In genomic region chrX:25011589-25012432, GRCh38 we compare ENCODE assay signal across 20 cellular contexts. TPM values are rescaled to one million over a fixed set of nuclear protein-coding genes. Genes with fewer than 3 reads are reported as not detected.
A peak's percentile ranks its signal among the peaks of the same experiment; 100 is the strongest.
DNase-seq lines count a peak whose midpoint lies in the region; ATAC-seq and TF ChIP-seq lines count a peak whose summit lies in the region.
"Had no signal": no experiment of that assay in that cellular context is flagged by ENCODE, and none has a peak within 500 bp of the region (broad histone marks: within the 10 kb centered on the region; RNA-seq: fewer than 3 reads in every experiment).

No MANE protein-coding gene starts in this region.

- peak overlapping the region; percentile 53 for H3K4me3 Mint-ChIP-seq in activated naive CD8-positive, alpha-beta T cell treated with anti-CD3 and anti-CD28 coated beads, Interleukin-2, amount 10 ng/mL, durations not matched to agents 7 days and 5 days
- no peak overlapping the region for H3K4me3 Mint-ChIP-seq in activated naive CD8-positive, alpha-beta T cell treated with anti-CD3 and anti-CD28 coated beads for 36 hours
- H3K4me3 Mint-ChIP-seq in naive B cell (peak overlapping the region in 5 of 8 donors; percentile 53 to 79 (median 78)), type B pancreatic cell (peak overlapping the region; percentile 60)
- H3K4me3 Mint-ChIP-seq: activated naive CD8-positive, alpha-beta T cell treated with anti-CD3 and anti-CD28 coated beads, Interleukin-2, amount 50 U/mL, for 24 hours; activated T-cell treated with anti-CD3 and anti-CD28 coated beads, Interleukin-2, amount 50 U/mL, for 4 hours had no signal

- H3K27ac Mint-ChIP-seq in activated naive CD8-positive, alpha-beta T cell treated with anti-CD3 and anti-CD28 coated beads, Interleukin-2, amount 10 ng/mL, durations not matched to agents 7 days and 5 days, result no peak overlapping the region
- H3K27ac Mint-ChIP-seq in activated naive CD8-positive, alpha-beta T cell treated with anti-CD3 and anti-CD28 coated beads for 36 hours, result no peak overlapping the region
- H3K27ac Mint-ChIP-seq in naive B cell (peak overlapping the region in 1 of 6 donors; percentile 7), type B pancreatic cell (no peak overlapping the region)
- H3K27ac Mint-ChIP-seq: activated CD4-positive, alpha-beta T cell treated with anti-CD3 and anti-CD28 coated beads, Interleukin-2, amount 10 ng/mL, durations not matched to agents 24 days and 14 days; activated naive CD8-positive, alpha-beta T cell treated with anti-CD3 and anti-CD28 coated beads, Interleukin-2, amount 50 U/mL, for 24 hours had no signal

- ATAC-seq in activated naive CD8-positive, alpha-beta T cell treated with anti-CD3 and anti-CD28 coated beads, Interleukin-2, amount 10 ng/mL, durations not matched to agents 7 days and 5 days (ENCODE audit: low read depth), result no peak
- ATAC-seq in naive B cell (ENCODE audit: low read depth in 2 of 2), result no peak
- ATAC-seq: activated naive CD8-positive, alpha-beta T cell treated with anti-CD3 and anti-CD28 coated beads, Interleukin-2, amount 50 U/mL, for 24 hours had no signal

- no peaks in the 10 kb centered on the region for H3K36me3 Mint-ChIP-seq in activated naive CD8-positive, alpha-beta T cell treated with anti-CD3 and anti-CD28 coated beads, Interleukin-2, amount 10 ng/mL, durations not matched to agents 7 days and 5 days
- no peaks in the 10 kb centered on the region for H3K36me3 Mint-ChIP-seq in activated naive CD8-positive, alpha-beta T cell treated with anti-CD3 and anti-CD28 coated beads for 36 hours
- H3K36me3 Mint-ChIP-seq in naive B cell, result peaks cover 0 to 21% of the 10 kb centered on the region in 2 donors
- H3K36me3 Mint-ChIP-seq in type B pancreatic cell, result no peaks in the 10 kb centered on the region

- POLR2A ChIA-PET in activated naive CD8-positive, alpha-beta T cell treated with anti-CD3 and anti-CD28 coated beads, Interleukin-2, amount 10 ng/mL, durations not matched to agents 7 days and 5 days (lab: Charles Lee), result no interaction called here

- peaks cover 7% of the 10 kb centered on the region for H3K4me1 Mint-ChIP-seq in activated naive CD8-positive, alpha-beta T cell treated with anti-CD3 and anti-CD28 coated beads, Interleukin-2, amount 10 ng/mL, durations not matched to agents 7 days and 5 days
- peaks cover 2% of the 10 kb centered on the region for H3K4me1 Mint-ChIP-seq in activated naive CD8-positive, alpha-beta T cell treated with anti-CD3 and anti-CD28 coated beads for 36 hours
- H3K4me1 Mint-ChIP-seq in naive B cell (peaks cover 14 to 16% (median 15%) of the 10 kb centered on the region in 3 donors), type B pancreatic cell (ENCODE audit: unreplicated experiment) (peaks cover 7% of the 10 kb centered on the region)

- DNase-seq in activated naive CD8-positive, alpha-beta T cell treated with anti-CD3 and anti-CD28 coated beads, Interleukin-2, amount 10 ng/mL, durations not matched to agents 7 days and 5 days, result no peak
- no peak for DNase-seq in activated naive CD8-positive, alpha-beta T cell treated with anti-CD3 and anti-CD28 coated beads for 36 hours
- no peak for DNase-seq in naive B cell
- DNase-seq in type B pancreatic cell (ENCODE audit: extremely low spot score, unreplicated experiment), result no peak
- no peak for DNase-seq in ecto neural progenitor cell (ENCODE audit: low spot score)
- DNase-seq in activated CD4-positive, alpha-beta T cell treated with anti-CD3 and anti-CD28 coated beads for 4 hours, result no peak
- no peak for DNase-seq in cerebellum (ENCODE audit: low spot score)
- DNase-seq: activated CD4-positive, alpha-beta T cell treated with anti-CD3 and anti-CD28 coated beads, Interleukin-2, amount 10 ng/mL, durations not matched to agents 24 days and 14 days; activated naive CD8-positive, alpha-beta T cell treated with anti-CD3 and anti-CD28 coated beads, Interleukin-2, amount 50 U/mL, for 24 hours; activated T-cell treated with anti-CD3 and anti-CD28 coated beads, Interleukin-2, amount 50 U/mL, for 4 hours; DMS153; NCI-H1417 treated with DMSO at 0.1 percent for 48 hours; SIG-M5; spleen; stimulated activated naive CD4-positive, alpha-beta T cell; T-helper 9 cell had no signal

- H3K9me3 Mint-ChIP-seq in activated naive CD8-positive, alpha-beta T cell treated with anti-CD3 and anti-CD28 coated beads, Interleukin-2, amount 10 ng/mL, durations not matched to agents 7 days and 5 days, result no peaks in the 10 kb centered on the region
- no peaks in the 10 kb centered on the region for H3K9me3 Mint-ChIP-seq in activated naive CD8-positive, alpha-beta T cell treated with anti-CD3 and anti-CD28 coated beads for 36 hours
- H3K9me3 Mint-ChIP-seq in naive B cell (peaks cover 0 to 12% (median 8%) of the 10 kb centered on the region in 7 donors), type B pancreatic cell (no peaks in the 10 kb centered on the region)
- H3K9me3 Mint-ChIP-seq: activated CD4-positive, alpha-beta T cell treated with anti-CD3 and anti-CD28 coated beads, Interleukin-2, amount 10 ng/mL, durations not matched to agents 24 days and 14 days; activated naive CD8-positive, alpha-beta T cell treated with anti-CD3 and anti-CD28 coated beads, Interleukin-2, amount 50 U/mL, for 24 hours; activated T-cell treated with anti-CD3 and anti-CD28 coated beads, Interleukin-2, amount 50 U/mL, for 4 hours had no signal

- no peak for TF ChIP-seq CTCF in type B pancreatic cell (conservative IDR thresholded peaks at IDR 0.05)

- H3K27me3 Mint-ChIP-seq in activated naive CD8-positive, alpha-beta T cell treated with anti-CD3 and anti-CD28 coated beads, Interleukin-2, amount 10 ng/mL, durations not matched to agents 7 days and 5 days, result peaks cover 77% of the 10 kb centered on the region
- H3K27me3 Mint-ChIP-seq in activated naive CD8-positive, alpha-beta T cell treated with anti-CD3 and anti-CD28 coated beads for 36 hours, result peaks cover 81% of the 10 kb centered on the region
- peaks cover 23 to 59% (median 50%) of the 10 kb centered on the region in 3 donors for H3K27me3 Mint-ChIP-seq in naive B cell
- H3K27me3 Mint-ChIP-seq in type B pancreatic cell, result peaks cover 92% of the 10 kb centered on the region

- H3K27ac ChIP-seq in angular gyrus (ENCODE audit: low read depth, low read length), result peak overlapping the region; percentile 19
- H3K27ac ChIP-seq: epithelial cell of prostate, neutrophil, spleen had no signal

RNA-seq across cellular contexts. Expression of gene ARX, which starts 4.0 kb away (rescaled TPM):
- total RNA-seq in activated naive CD8-positive, alpha-beta T cell treated with anti-CD3 and anti-CD28 coated beads, Interleukin-2, amount 10 ng/mL, durations not matched to agents 7 days and 5 days, result not detected
- not detected for total RNA-seq in activated naive CD8-positive, alpha-beta T cell treated with anti-CD3 and anti-CD28 coated beads for 36 hours
- not detected for polyA plus RNA-seq in naive B cell (ENCODE audit: low read depth in 6 of 6)
- total RNA-seq in type B pancreatic cell (ENCODE audit: low replicate concordance), result 12.1 and 12.4 TPM in 2 replicates
- total RNA-seq in cerebellum, result not detected
- total RNA-seq: activated CD4-positive, alpha-beta T cell treated with anti-CD3 and anti-CD28 coated beads, Interleukin-2, amount 10 ng/mL, durations not matched to agents 24 days and 14 days; activated T-cell treated with anti-CD3 and anti-CD28 coated beads, Interleukin-2, amount 50 U/mL, for 4 hours; ureter had no signal
- polyA plus RNA-seq: spleen had no signal

Comparison
In these comparisons a context has a peak if more than half of its experiments do, and no peak if none do; other contexts are left out.
1. RNA of gene ARX, which starts 4.0 kb away (total RNA-seq): 12.1 to 12.4 TPM in type B pancreatic cell; not detected in cerebellum (single experiment), not detected in activated naive CD8-positive, alpha-beta T cell treated with anti-CD3 and anti-CD28 coated beads, Interleukin-2, amount 10 ng/mL, durations not matched to agents 7 days and 5 days and not detected in activated naive CD8-positive, alpha-beta T cell treated with anti-CD3 and anti-CD28 coated beads for 36 hours; every median in the first group is over 10 times any median in the second.